Comparison of ENCODE assay signal across 8 cellular contexts in genomic region chr19:54190503-54190941, GRCh38. TPM values are rescaled to one million over a fixed set of nuclear protein-coding genes. Genes with fewer than 3 reads are reported as not detected.
DNase-seq lines count a peak whose midpoint lies in the region; ATAC-seq, FAIRE-seq and TF ChIP-seq lines count a peak whose summit lies in the region.

No MANE protein-coding gene starts in this region.

- H3K4me2 ChIP-seq in keratinocyte (ENCODE audit: control insufficient read depth, extremely low read depth, insufficient read depth, low read depth, low read length) = peak overlapping the region; percentile 95

- no peaks in the 10 kb centered on the region for H3K27me3 ChIP-seq in keratinocyte (ENCODE audit: control insufficient read depth, extremely low read depth, insufficient read depth, low read length)

- FAIRE-seq in GM19239 (lab: Jason Lieb, UNC) (peak; percentile 99), keratinocyte (lab: Jason Lieb, UNC) (peak; percentile 80)

- peak overlapping the region; percentile 98 for H2AFZ ChIP-seq in keratinocyte (ENCODE audit: control insufficient read depth, low read length)

- peaks cover 17 to 20% of the 10 kb centered on the region in 2 experiments for H3K36me3 ChIP-seq in keratinocyte (ENCODE audit: control insufficient read depth in 2 of 2, extremely low read depth in 1 of 2, insufficient read depth in 2 of 2, low read length in 2 of 2)

- H3K27ac ChIP-seq in keratinocyte (ENCODE audit: control insufficient read depth, insufficient read depth, low read length) = peak overlapping the region; percentile 99

- peak overlapping the region; percentile 99 for H3K9ac ChIP-seq in keratinocyte (ENCODE audit: control insufficient read depth, extremely low read depth, insufficient read depth, low read length)

- dilution Hi-C loops in keratinocyte (cut with MboI; ENCODE audit: extremely low pct_ligation_motif_present, low sequenced_read_pairs) = no loop called here

- no peak for TF ChIP-seq CTCF in AG09309 (IDR thresholded peaks at IDR 0.05; ENCODE audit: control insufficient read depth, insufficient read depth, low read depth, low read length, missing control alignments)
- TF ChIP-seq CTCF in keratinocyte (optimal IDR thresholded peaks at IDR 0.05 in 1 of 3, IDR thresholded peaks at IDR 0.05 in 1 of 3, conservative IDR thresholded peaks at IDR 0.05 in 1 of 3; ENCODE audit: extremely low read depth in 1 of 3, insufficient read depth in 2 of 3, low read length in 3 of 3) = no peak

- no peaks in the 10 kb centered on the region for H3K9me3 ChIP-seq in keratinocyte (ENCODE audit: control insufficient read depth, low read depth, low read length)

- H3K9me1 ChIP-seq in keratinocyte (ENCODE audit: control insufficient read depth, extremely low read depth, insufficient read depth, low read length) = no peaks in the 10 kb centered on the region

- H3K4me3 ChIP-seq in AG09309 (ENCODE audit: control insufficient read depth, low read depth, low read length) = peak overlapping the region; percentile 76
- H3K4me3 ChIP-seq in keratinocyte (ENCODE audit: control insufficient read depth in 2 of 3, extremely low read depth in 1 of 3, insufficient read depth in 2 of 3, low read depth in 1 of 3, low read length in 3 of 3) = peak overlapping the region; percentile 68 to 95 (median 88)

- H3K4me1 ChIP-seq in keratinocyte (ENCODE audit: control insufficient read depth, extremely low read depth, insufficient read depth, low read length) = peaks cover 15% of the 10 kb centered on the region

- DNase-seq in AG09309 (ENCODE audit: low read depth) (peak; percentile 97), GM19239 (ENCODE audit: insufficient read length, low spot score) (no peak), NCI-H510A (lab: John Stamatoyannopoulos, UW) (peak; percentile 96), cerebellum (ENCODE audit: low spot score) (peak; percentile 97), keratinocyte (ENCODE audit: low read depth, low spot score) (peak; percentile 96)
- peak; percentile 99 to 100 for DNase-seq in activated CD4-positive, alpha-beta T cell treated with anti-CD3 and anti-CD28 coated beads for 24 hours (ENCODE audit: low read depth in 2 of 2)
- peak; percentile 100 for DNase-seq in stimulated activated CD4-positive, alpha-beta T cell treated with anti-CD3 and anti-CD28 coated beads, Interleukin-12 subunit alpha, Interleukin-12 subunit beta, amount 100 ng/mL, for 4 hours

- ATAC-seq in HG03442 (IDR thresholded peaks at IDR 0.05; ENCODE audit: unreplicated experiment) = peak; percentile 41

- peaks cover 45% of the 10 kb centered on the region for H3K79me2 ChIP-seq in keratinocyte (ENCODE audit: control insufficient read depth, insufficient read depth, low read length)

- no peaks in the 10 kb centered on the region for H4K20me1 ChIP-seq in keratinocyte (ENCODE audit: control insufficient read depth, extremely low read depth, insufficient read depth, low read length)

RNA-seq across cellular contexts. Expression of gene TSEN34, which starts 0.6 kb away (rescaled TPM):
- total RNA-seq in cerebellum = 18.3 TPM
- polyA plus RNA-seq in keratinocyte = 36.5 to 49.7 TPM (median 40.5 TPM) in 3 replicates
- polyA plus RNA-seq in keratinocyte (2011; ENCODE audit: low read depth) = 8.1 TPM
- 30.5 and 56.0 TPM in 2 replicates for polyA plus RNA-seq in keratinocyte (2011; cell fraction: cytosol; rRNA removed)
- 22.0 and 30.1 TPM in 2 replicates for polyA plus RNA-seq in keratinocyte (2011; cell fraction: nucleus; rRNA removed)
- 22.8 and 48.0 TPM in 2 replicates for polyA plus RNA-seq in keratinocyte (2012; ENCODE audit: low replicate concordance)
- 22.7 to 39.1 TPM (median 33.0 TPM) in 3 replicates for polyA minus RNA-seq in keratinocyte
- polyA minus RNA-seq in keratinocyte (2011; cell fraction: cytosol; rRNA and poly(A)+ RNA removed) = 60.6 TPM
- polyA minus RNA-seq in keratinocyte (2011; cell fraction: nucleus; rRNA and poly(A)+ RNA removed) = 11.6 and 14.2 TPM in 2 replicates

RNA-seq across cellular contexts. Expression of gene MBOAT7, which starts 1.1 kb away (rescaled TPM):
- total RNA-seq in cerebellum = 21.4 TPM
- polyA plus RNA-seq in keratinocyte = 41.3 to 70.2 TPM (median 62.7 TPM) in 3 replicates
- 6.9 TPM for polyA plus RNA-seq in keratinocyte (2011; ENCODE audit: low read depth)
- polyA plus RNA-seq in keratinocyte (2011; cell fraction: cytosol; rRNA removed) = 40.0 and 79.8 TPM in 2 replicates
- polyA plus RNA-seq in keratinocyte (2011; cell fraction: nucleus; rRNA removed) = 146 and 213 TPM in 2 replicates
- polyA plus RNA-seq in keratinocyte (2012; ENCODE audit: low replicate concordance) = 54.1 and 120 TPM in 2 replicates
- polyA minus RNA-seq in keratinocyte = 41.1 to 132 TPM (median 55.3 TPM) in 3 replicates
- 195 TPM for polyA minus RNA-seq in keratinocyte (2011; cell fraction: cytosol; rRNA and poly(A)+ RNA removed)
- 158 and 173 TPM in 2 replicates for polyA minus RNA-seq in keratinocyte (2011; cell fraction: nucleus; rRNA and poly(A)+ RNA removed)

RNA-seq across cellular contexts. Expression of gene RPS9, which starts 10.1 kb away (rescaled TPM):
- total RNA-seq in cerebellum = 1,035 TPM
- polyA plus RNA-seq in keratinocyte = 1,666 to 2,598 TPM (median 1,866 TPM) in 3 replicates
- 468 TPM for polyA plus RNA-seq in keratinocyte (2011; ENCODE audit: low read depth)
- polyA plus RNA-seq in keratinocyte (2011; cell fraction: cytosol; rRNA removed) = 1,169 and 2,467 TPM in 2 replicates
- 562 and 695 TPM in 2 replicates for polyA plus RNA-seq in keratinocyte (2011; cell fraction: nucleus; rRNA removed)
- polyA plus RNA-seq in keratinocyte (2012; ENCODE audit: low replicate concordance) = 2,423 and 2,469 TPM in 2 replicates
- 519 to 770 TPM (median 701 TPM) in 3 replicates for polyA minus RNA-seq in keratinocyte
- 1,006 TPM for polyA minus RNA-seq in keratinocyte (2011; cell fraction: cytosol; rRNA and poly(A)+ RNA removed)
- polyA minus RNA-seq in keratinocyte (2011; cell fraction: nucleus; rRNA and poly(A)+ RNA removed) = 236 and 249 TPM in 2 replicates

RNA-seq across cellular contexts. Expression of gene TMC4, which starts 17.6 kb away (rescaled TPM):
- 0.36 TPM for total RNA-seq in cerebellum
- 1.5 to 2.2 TPM (median 1.8 TPM) in 3 replicates for polyA plus RNA-seq in keratinocyte
- polyA plus RNA-seq in keratinocyte (2011; ENCODE audit: low read depth) = 2.8 TPM
- 1.0 and 2.2 TPM in 2 replicates for polyA plus RNA-seq in keratinocyte (2011; cell fraction: cytosol; rRNA removed)
- polyA plus RNA-seq in keratinocyte (2011; cell fraction: nucleus; rRNA removed) = 10.2 and 10.8 TPM in 2 replicates
- 4.5 and 6.4 TPM in 2 replicates for polyA plus RNA-seq in keratinocyte (2012; ENCODE audit: low replicate concordance)
- polyA minus RNA-seq in keratinocyte = 1.7 to 3.1 TPM (median 2.9 TPM) in 3 replicates
- polyA minus RNA-seq in keratinocyte (2011; cell fraction: cytosol; rRNA and poly(A)+ RNA removed) = 2.3 TPM
- 2.1 and 2.6 TPM in 2 replicates for polyA minus RNA-seq in keratinocyte (2011; cell fraction: nucleus; rRNA and poly(A)+ RNA removed)

RNA-seq across cellular contexts. Expression of gene LENG1, which starts 31.0 kb away (rescaled TPM):
- 3.4 TPM for total RNA-seq in cerebellum
- polyA plus RNA-seq in keratinocyte = 2.0 to 4.0 TPM (median 3.4 TPM) in 3 replicates
- 5.4 TPM for polyA plus RNA-seq in keratinocyte (2011; ENCODE audit: low read depth)
- polyA plus RNA-seq in keratinocyte (2011; cell fraction: cytosol; rRNA removed) = 1.5 and 3.5 TPM in 2 replicates
- 2.4 and 2.6 TPM in 2 replicates for polyA plus RNA-seq in keratinocyte (2011; cell fraction: nucleus; rRNA removed)
- 4.3 and 7.3 TPM in 2 replicates for polyA plus RNA-seq in keratinocyte (2012; ENCODE audit: low replicate concordance)
- 0.16 TPM in 1 of 3 replicates, not detected in the others for polyA minus RNA-seq in keratinocyte
- polyA minus RNA-seq in keratinocyte (2011; cell fraction: cytosol; rRNA and poly(A)+ RNA removed) = 1.3 TPM
- polyA minus RNA-seq in keratinocyte (2011; cell fraction: nucleus; rRNA and poly(A)+ RNA removed) = 0.32 and 0.62 TPM in 2 replicates
